In genomic region chr18:4403836-4404235, GRCh38 we compare ENCODE assay signal across 19 cellular contexts. TPM values are rescaled to one million over a fixed set of nuclear protein-coding genes. Genes with fewer than 3 reads are reported as not detected.
DNase-seq lines count a peak whose midpoint lies in the region; ATAC-seq and TF ChIP-seq lines count a peak whose summit lies in the region.
"Had no signal": no experiment of that assay in that cellular context is flagged by ENCODE, and none has a peak within 500 bp of the region (broad histone marks: within the 10 kb centered on the region; RNA-seq: fewer than 3 reads in every experiment).

No MANE protein-coding gene starts in this region.

- no peaks in the 10 kb centered on the region for H3K36me3 Mint-ChIP-seq in WTC11
- H3K36me3 Mint-ChIP-seq: CD4-positive, CD25-positive, alpha-beta regulatory T cell; CD8-positive, alpha-beta T cell had no signal

- no peaks in the 10 kb centered on the region for H3K9me3 ChIP-seq in body of pancreas
- H3K9me3 ChIP-seq: BLaER1, Caco-2 had no signal

- H3K27me3 Mint-ChIP-seq in WTC11 (ENCODE audit: low read depth), result no peaks in the 10 kb centered on the region
- H3K27me3 Mint-ChIP-seq: B cell; CD4-positive, CD25-positive, alpha-beta regulatory T cell had no signal

- 0 out of 2 replicates have a peak overlapping the region, but pooled peaks have one; percentile 39 for H3K27ac Mint-ChIP-seq in WTC11
- H3K27ac Mint-ChIP-seq: B cell; CD8-positive, alpha-beta T cell had no signal

- peaks cover 10% of the 10 kb centered on the region for H3K9me3 Mint-ChIP-seq in WTC11
- H3K9me3 Mint-ChIP-seq: CD8-positive, alpha-beta T cell had no signal

- H3K4me1 ChIP-seq in body of pancreas, result no peaks in the 10 kb centered on the region
- H3K4me1 ChIP-seq: Caco-2 had no signal

- POLR2A ChIA-PET in WTC11 (lab: Charles Lee), result no interaction called here

- TF ChIP-seq CTCF in WTC11 (IDR thresholded peaks at IDR 0.05), result no peak
- no peak for TF ChIP-seq CTCF in body of pancreas (IDR thresholded peaks at IDR 0.05)

- no peak for ATAC-seq in WTC11
- ATAC-seq in body of pancreas, result no peak
- no peak for ATAC-seq in GM18502 (IDR thresholded peaks at IDR 0.05; ENCODE audit: poor library complexity, unreplicated experiment)
- ATAC-seq: CD8-positive, alpha-beta T cell; HCT116 had no signal

- no peak overlapping the region for H3K4me3 ChIP-seq in body of pancreas
- H3K4me3 ChIP-seq: BLaER1 had no signal

- peaks cover 64% of the 10 kb centered on the region for H3K4me1 Mint-ChIP-seq in WTC11
- H3K4me1 Mint-ChIP-seq: B cell had no signal

- in situ Hi-C loops in G401 (cut with HindIII; ENCODE audit: low sequenced_read_pairs), result no loop called here

- H3K27ac ChIP-seq in body of pancreas, result no peak overlapping the region
- H3K27ac ChIP-seq: 22Rv1, BLaER1, C4-2B had no signal

- TF ChIP-seq POLR2A in body of pancreas (IDR thresholded peaks at IDR 0.05), result no peak

- no peak overlapping the region for H3K4me3 Mint-ChIP-seq in WTC11
- H3K4me3 Mint-ChIP-seq: B cell; CD4-positive, CD25-positive, alpha-beta regulatory T cell; CD8-positive, alpha-beta T cell had no signal

- DNase-seq in G401 (ENCODE audit: low spot score) (peak; percentile 52), WTC11 (ENCODE audit: low spot score) (no peak), iPS-NIHi7 (ENCODE audit: extremely low spot score) (peak; percentile 26), body of pancreas (no peak), cardiac septum (ENCODE audit: low spot score) (no peak)
- DNase-seq: Caco-2; CD4-positive, CD25-positive, alpha-beta regulatory T cell; CD8-positive, alpha-beta T cell; DMS153; DMS79; EL; GF-D8; H7 had no signal

- 71 to 87% methylated on average over 1 of the region's 1 CpG for WGBS in body of pancreas, 2 donors

- CTCF ChIA-PET in WTC11 (lab: Charles Lee), result no interaction called here

- intact Hi-C loops in body of pancreas (cut with DNase I) (no loop called here), cardiac septum (cut with DNase I) (no loop called here)

- H3K27me3 ChIP-seq in body of pancreas, result no peaks in the 10 kb centered on the region
- H3K27me3 ChIP-seq: BLaER1 had no signal

- no peaks in the 10 kb centered on the region for H3K36me3 ChIP-seq in body of pancreas (replicated peaks in 1 of 2; ENCODE audit: insufficient read depth in 1 of 2, low read depth in 2 of 2)
- H3K36me3 ChIP-seq: BLaER1 had no signal

TF ChIP-seq in WTC11, 78 proteins besides CTCF, POLR2A, EP300 and RAD21:
- TF ChIP-seq ZNF671 (CRISPR knock-in tag; IDR thresholded peaks at IDR 0.05), result no peak

RNA-seq across cellular contexts. Expression of gene DLGAP1, which starts 51.3 kb away (rescaled TPM):
- 17.3 and 18.9 TPM in 2 replicates for total RNA-seq in G401 (2014; rRNA removed; shearing (Covaris generic))
- total RNA-seq in WTC11 (2021), result 22.0 to 24.0 TPM (median 23.0 TPM) in 3 replicates
- 1 to 10 TPM in 1 of 2 donors, under 1 TPM in 1; 0.52 to 7.9 TPM for total RNA-seq in body of pancreas
- total RNA-seq in cardiac septum, result 6.5 TPM
- total RNA-seq: CD8-positive, alpha-beta T cell had no signal

Comparison
In these comparisons a context has a peak if more than half of its experiments do, and no peak if none do; other contexts are left out.
1. DNase-seq: peak in G401 (single experiment) and iPS-NIHi7 (single experiment); none in WTC11 (single experiment), body of pancreas (0 of 4) and cardiac septum (single experiment).